ENCODE assay signal across 9 cellular contexts in the genomic region with DNA sequence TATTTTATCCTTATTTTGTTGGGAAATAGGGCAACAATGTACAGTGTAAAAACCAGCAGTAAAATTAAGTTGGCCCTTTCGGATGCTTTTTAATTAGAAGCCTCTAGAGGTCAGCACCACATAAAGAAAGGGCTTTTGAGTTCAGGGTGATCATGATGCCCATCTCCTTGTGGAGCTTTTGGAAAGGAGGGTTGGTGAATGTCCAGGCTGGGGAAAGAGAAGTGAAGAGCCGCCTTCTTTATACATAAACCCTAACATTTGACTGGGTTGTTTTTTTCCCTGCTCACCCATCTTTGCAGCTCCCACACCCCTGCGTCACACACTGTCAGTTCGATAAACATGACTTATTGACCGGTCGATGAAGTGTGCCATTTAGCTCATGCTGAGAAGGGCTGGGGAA. TPM values are rescaled to one million over a fixed set of nuclear protein-coding genes. Genes with fewer than 3 reads are reported as not detected.
DNase-seq lines count a peak whose midpoint lies in the region; TF ChIP-seq lines count a peak whose summit lies in the region.
"Had no signal": no experiment of that assay in that cellular context is flagged by ENCODE, and none has a peak within 500 bp of the region (broad histone marks: within the 10 kb centered on the region; RNA-seq: fewer than 3 reads in every experiment).

No MANE protein-coding gene starts in this region.

- H3K9me2 ChIP-seq in hepatocyte (replicated peaks; ENCODE audit: insufficient read depth) = no peaks in the 10 kb centered on the region

- H3K9me3 ChIP-seq in HEK293 (ENCODE audit: control insufficient read depth, insufficient read depth, low read depth, low read length) (no peaks in the 10 kb centered on the region), hepatocyte (ENCODE audit: low read depth) (no peaks in the 10 kb centered on the region), stomach (no peaks in the 10 kb centered on the region)

- peaks cover 17% of the 10 kb centered on the region for H3K4me1 ChIP-seq in HEK293 (ENCODE audit: control insufficient read depth, insufficient read depth, low read length)
- peaks cover 14% of the 10 kb centered on the region for H3K4me1 ChIP-seq in hepatocyte (ENCODE audit: insufficient read depth)
- peaks cover 23 to 61% (median 48%) of the 10 kb centered on the region in 4 donors for H3K4me1 ChIP-seq in stomach

- no peak for TF ChIP-seq POLR2A in stomach (IDR thresholded peaks at IDR 0.05)

- H3K4me3 ChIP-seq in HEK293 (ENCODE audit: low read depth, low read length) (no peak overlapping the region), hepatocyte (no peak overlapping the region), stomach (no peak overlapping the region)
- H3K4me3 ChIP-seq: skin epidermis had no signal

- no peaks in the 10 kb centered on the region for H3K27me3 ChIP-seq in hepatocyte
- no peaks in the 10 kb centered on the region for H3K27me3 ChIP-seq in stomach

- no peaks in the 10 kb centered on the region for H4K20me1 ChIP-seq in hepatocyte (ENCODE audit: insufficient read depth, poor library complexity, severe bottlenecking)

- DNase-seq in Caki2 (ENCODE audit: low read depth) = peak; percentile 36
- peak; percentile 65 for DNase-seq in NCI-H446 treated with DMSO at 0.1 percent for 48 hours (lab: John Stamatoyannopoulos, UW)
- peak; percentile 57 for DNase-seq in amniotic epithelial cell (ENCODE audit: low read depth)
- peak; percentile 69 for DNase-seq in hepatocyte (ENCODE audit: low spot score)
- no peak for DNase-seq in stomach
- DNase-seq in activated CD4-positive, CD25-positive, alpha-beta regulatory T cell (lab: John Stamatoyannopoulos, UW) = no peak
- DNase-seq in stimulated activated CD4-positive, alpha-beta T cell treated with anti-CD3 and anti-CD28 coated beads, Interleukin-1b, Interleukin-23, amount 100 ng/mL, for 48 hours = no peak

- TF ChIP-seq CTCF in HEK293 (tag by site-specific recombination; IDR thresholded peaks at IDR 0.05) (no peak), hepatocyte (IDR thresholded peaks at IDR 0.05; ENCODE audit: poor library complexity) (peak; percentile 68), stomach (IDR thresholded peaks at IDR 0.05) (peak in 4 of 7 experiments; percentile 39 to 58 (median 50))

- H3K79me2 ChIP-seq in hepatocyte = no peaks in the 10 kb centered on the region

- POLR2A ChIA-PET in HEK293 (lab: Yijun Ruan, JAX) = no interaction called here

- H3K36me3 ChIP-seq in HEK293 (ENCODE audit: control insufficient read depth in 2 of 2, insufficient read depth in 1 of 2, low read length in 2 of 2) = no peaks in the 10 kb centered on the region
- no peaks in the 10 kb centered on the region for H3K36me3 ChIP-seq in hepatocyte (replicated peaks; ENCODE audit: insufficient read depth, low read depth)
- H3K36me3 ChIP-seq in stomach = peaks cover 0 to 7% (median 5%) of the 10 kb centered on the region in 4 donors

- WGBS in hepatocyte (ENCODE audit: low lambda C conversion rate, missing lambda C conversion rate) = 84% methylated on average over 6 of the region's 6 CpGs
- 70 to 78% (median 73%) methylated on average over 6 of the region's 6 CpGs for WGBS in stomach, 5 donors

- H3K27ac ChIP-seq in HEK293 (ENCODE audit: extremely low read depth, low read depth, low read length) = no peak overlapping the region
- no peak overlapping the region for H3K27ac ChIP-seq in hepatocyte
- H3K27ac ChIP-seq in stomach = peak overlapping the region in 2 of 5 donors; percentile 44 to 66

- intact Hi-C loops in stomach (cut with DNase I; ENCODE audit: low total_unique reads) = loop anchor here (10.0 kb wide), 1 partner anchor 250 kb away; no protein-coding TSS in a partner anchor

- no peak overlapping the region for H3K4me2 ChIP-seq in hepatocyte

- TF ChIP-seq EP300 in stomach (IDR thresholded peaks at IDR 0.05) = no peak

- H2AFZ ChIP-seq in hepatocyte = no peak overlapping the region

- CTCF ChIA-PET in HEK293 (lab: Yijun Ruan, JAX) = interaction anchor here (0.6 to 2.4 kb wide), 14 partner anchors 9 to 400 kb away, joined by 3 to 15 read pairs (median 4); no protein-coding TSS in a partner anchor

- in situ Hi-C loops in Caki2 (cut with HindIII; ENCODE audit: low pct_unique_long_range_greater_than_20kb, low sequenced_read_pairs) = no loop called here

TF ChIP-seq in HEK293, 187 proteins besides CTCF, POLR2A, EP300 and RAD21:
- TF ChIP-seq ZNF654 (tag by site-specific recombination; IDR thresholded peaks at IDR 0.05; ENCODE audit: low read depth) = peak; percentile 48
- no peak for TF ChIP-seq ZNF311 (tag by site-specific recombination; IDR thresholded peaks at IDR 0.05; ENCODE audit: borderline replicate concordance)
- no peak for TF ChIP-seq MZF1 (tag by site-specific recombination; IDR thresholded peaks at IDR 0.05; ENCODE audit: borderline replicate concordance)
- peak; percentile 56; the same call in 1 of the 2 replicates for TF ChIP-seq ZNF660 (tag by site-specific recombination; IDR thresholded peaks at IDR 0.05)
TF ChIP-seq in HEK293: peak in this region for 2.

RNA-seq across cellular contexts. Expression of gene MTURN, which starts 29.8 kb away (rescaled TPM):
- 1.6 and 6.1 TPM in 2 replicates for total RNA-seq in Caki2 (2014; rRNA removed; shearing (Covaris generic); ENCODE audit: low replicate concordance)
- total RNA-seq in hepatocyte = 10.1 and 14.5 TPM in 2 replicates
- 4.5 and 7.5 TPM in 2 replicates for polyA plus RNA-seq in hepatocyte
- total RNA-seq in stomach = 10 to 100 TPM in 4 of 5 donors, 1 to 10 TPM in 1; 7.8 to 84.8 (median 38.7) TPM
- 10 to 100 TPM; 19.5 to 52.7 (median 28.6) TPM for polyA plus RNA-seq in stomach

Comparison
In these comparisons a context has a peak if more than half of its experiments do, and no peak if none do; other contexts are left out.
1. DNase-seq: peak in Caki2 (single experiment), NCI-H446 treated with DMSO at 0.1 percent for 48 hours (single experiment), amniotic epithelial cell (single experiment) and hepatocyte (single experiment); none in stomach (single experiment), activated CD4-positive, CD25-positive, alpha-beta regulatory T cell (0 of 4) and stimulated activated CD4-positive, alpha-beta T cell treated with anti-CD3 and anti-CD28 coated beads, Interleukin-1b, Interleukin-23, amount 100 ng/mL, for 48 hours (single experiment).